9 cellular contexts compared by ENCODE assay signal in the genomic region with DNA sequence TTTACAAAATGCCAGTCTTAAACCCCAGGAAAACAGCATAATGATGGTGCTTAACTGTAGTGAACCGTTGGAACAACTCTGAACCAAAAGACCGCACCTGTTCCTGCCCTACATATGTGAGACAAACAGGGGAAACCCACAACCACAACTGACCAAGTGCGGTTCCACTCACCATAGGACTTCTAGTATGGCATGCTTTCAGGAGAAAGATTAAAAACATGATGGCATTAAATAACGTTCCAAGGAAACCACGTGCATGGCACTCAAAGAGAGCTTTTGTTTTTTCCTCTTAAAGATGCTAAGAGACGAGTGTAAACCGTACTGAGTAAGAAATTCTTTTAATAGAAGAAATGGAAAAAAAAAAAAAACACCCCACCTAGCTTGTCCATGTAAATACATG.
A peak's percentile ranks its signal among the peaks of the same experiment; 100 is the strongest.
DNase-seq lines count a peak whose midpoint lies in the region; ATAC-seq, FAIRE-seq and TF ChIP-seq lines count a peak whose summit lies in the region.
"Had no signal": no experiment of that assay in that cellular context is flagged by ENCODE, and none has a peak within 500 bp of the region (broad histone marks: within the 10 kb centered on the region; RNA-seq: fewer than 3 reads in every experiment).

No MANE protein-coding gene starts in this region.

- no peaks in the 10 kb centered on the region for H3K9me2 ChIP-seq in SU-DHL-6 (replicated peaks; ENCODE audit: insufficient read depth, low read length)

- H3K36me3 Mint-ChIP-seq in activated CD4-positive, alpha-beta T cell treated with anti-CD3 and anti-CD28 coated beads, Interleukin-2, amount 10 ng/mL, durations not matched to agents 24 days and 14 days (ENCODE audit: low read depth): peaks cover 12% of the 10 kb centered on the region

- H3K9me3 Mint-ChIP-seq in activated CD4-positive, alpha-beta T cell treated with anti-CD3 and anti-CD28 coated beads, Interleukin-2, amount 10 ng/mL, durations not matched to agents 24 days and 14 days: peaks cover 4% of the 10 kb centered on the region

- peaks cover 7% of the 10 kb centered on the region for H3K4me1 Mint-ChIP-seq in activated CD4-positive, alpha-beta T cell treated with anti-CD3 and anti-CD28 coated beads, Interleukin-2, amount 10 ng/mL, durations not matched to agents 24 days and 14 days

- TF ChIP-seq CTCF in SU-DHL-6 (IDR thresholded peaks at IDR 0.05; ENCODE audit: insufficient read depth, low read length, poor library complexity, severe bottlenecking): no peak

- H3K4me3 ChIP-seq in SU-DHL-6 (ENCODE audit: insufficient read depth, low read length, poor library complexity, severe bottlenecking): no peak overlapping the region
- H3K4me3 ChIP-seq: prostate gland had no signal

- no peaks in the 10 kb centered on the region for H4K20me1 ChIP-seq in SU-DHL-6 (ENCODE audit: low read depth, low read length)

- H3K9me3 ChIP-seq in SU-DHL-6 (ENCODE audit: insufficient read depth, low read length): no peaks in the 10 kb centered on the region
- H3K9me3 ChIP-seq: prostate gland had no signal

- H3K4me2 ChIP-seq in SU-DHL-6 (ENCODE audit: low read depth, low read length, poor library complexity, severe bottlenecking): peak overlapping the region; percentile 46

- H3K27me3 ChIP-seq in SU-DHL-6 (ENCODE audit: low read length): no peaks in the 10 kb centered on the region

- intact Hi-C loops in activated CD4-positive, alpha-beta T cell treated with anti-CD3 and anti-CD28 coated beads, Interleukin-2, amount 10 ng/mL, durations not matched to agents 24 days and 14 days (cut with micrococcal nuclease): no loop called here

- DNase-seq in activated CD4-positive, alpha-beta T cell treated with anti-CD3 and anti-CD28 coated beads, Interleukin-2, amount 10 ng/mL, durations not matched to agents 24 days and 14 days: peak; percentile 77
- DNase-seq in activated CD4-positive, alpha-beta T cell treated with anti-CD3 and anti-CD28 coated beads for 1 hour: no peak
- DNase-seq in stimulated activated CD8-positive, alpha-beta memory T cell treated with anti-CD3 and anti-CD28 coated beads, Interleukin-4, amount 100 ng/mL, for 48 hours: peak; percentile 48
- no peak for DNase-seq in occipital lobe (lab: John Stamatoyannopoulos, UW)
- DNase-seq in RCC 7860 (ENCODE audit: low spot score): no peak
- no peak for DNase-seq in NCI-H446 (lab: John Stamatoyannopoulos, UW)

- H3K27ac ChIP-seq in SU-DHL-6 (ENCODE audit: low read depth, low read length): peak overlapping the region; percentile 53
- H3K27ac ChIP-seq: prostate gland had no signal

- 0 out of 2 replicates have a peak, but pooled peaks cover 4% of the 10 kb centered on the region for H3F3A ChIP-seq in SU-DHL-6 (ENCODE audit: insufficient read depth)

- H3K27me3 Mint-ChIP-seq in activated CD4-positive, alpha-beta T cell treated with anti-CD3 and anti-CD28 coated beads, Interleukin-2, amount 10 ng/mL, durations not matched to agents 24 days and 14 days: no peaks in the 10 kb centered on the region

- no peak overlapping the region for H2AFZ ChIP-seq in SU-DHL-6 (ENCODE audit: low read depth, low read length, severe bottlenecking)

- H3K36me3 ChIP-seq in SU-DHL-6 (ENCODE audit: low read length): peaks cover 15% of the 10 kb centered on the region
- H3K36me3 ChIP-seq: prostate gland had no signal

- peak overlapping the region; percentile 12 for H3K27ac Mint-ChIP-seq in activated CD4-positive, alpha-beta T cell treated with anti-CD3 and anti-CD28 coated beads, Interleukin-2, amount 10 ng/mL, durations not matched to agents 24 days and 14 days

- H3K4me3 Mint-ChIP-seq in activated CD4-positive, alpha-beta T cell treated with anti-CD3 and anti-CD28 coated beads, Interleukin-2, amount 10 ng/mL, durations not matched to agents 24 days and 14 days: no peak overlapping the region

- H3K9ac ChIP-seq in SU-DHL-6 (ENCODE audit: low read length): 0 out of 2 replicates have a peak overlapping the region, but pooled peaks have one; percentile 2

- no peak for FAIRE-seq in RCC 7860 (lab: Jason Lieb, UNC)

- peak; percentile 86 for ATAC-seq in HG02798 (IDR thresholded peaks at IDR 0.05; ENCODE audit: poor library complexity, unreplicated experiment)

- H3K79me2 ChIP-seq in SU-DHL-6 (ENCODE audit: insufficient read depth, low read length): peaks cover 18% of the 10 kb centered on the region; the same call in 1 of the 2 replicates

Comparison
In these comparisons a context has a peak if more than half of its experiments do, and no peak if none do; other contexts are left out.
1. DNase-seq: peak in activated CD4-positive, alpha-beta T cell treated with anti-CD3 and anti-CD28 coated beads, Interleukin-2, amount 10 ng/mL, durations not matched to agents 24 days and 14 days (single experiment) and stimulated activated CD8-positive, alpha-beta memory T cell treated with anti-CD3 and anti-CD28 coated beads, Interleukin-4, amount 100 ng/mL, for 48 hours (single experiment); none in activated CD4-positive, alpha-beta T cell treated with anti-CD3 and anti-CD28 coated beads for 1 hour (single experiment), occipital lobe (single experiment), RCC 7860 (single experiment) and NCI-H446 (0 of 2).